17 cellular contexts compared by ENCODE assay signal in genomic region chr1:15351301-15351700, GRCh38. TPM values are rescaled to one million over a fixed set of nuclear protein-coding genes. Genes with fewer than 3 reads are reported as not detected.
DNase-seq lines count a peak whose midpoint lies in the region; ATAC-seq, FAIRE-seq and TF ChIP-seq lines count a peak whose summit lies in the region.
"Had no signal": no experiment of that assay in that cellular context is flagged by ENCODE, and none has a peak within 500 bp of the region (broad histone marks: within the 10 kb centered on the region; RNA-seq: fewer than 3 reads in every experiment).

No MANE protein-coding gene starts in this region.

- CTCF ChIA-PET in activated CD4-positive, alpha-beta T cell treated with anti-CD3 and anti-CD28 coated beads for 36 hours (lab: Charles Lee): interaction anchor here (1.9 kb wide), 1 partner anchor 28 kb away, joined by 4 read pairs; no protein-coding TSS in a partner anchor
- CTCF ChIA-PET in RWPE1 (lab: Yijun Ruan, JAX): no interaction called here

- FAIRE-seq in small intestine (lab: Jason Lieb, UNC): no peak
- FAIRE-seq: GM12878, H1 had no signal

- peaks cover 2% of the 10 kb centered on the region for H3K27me3 Mint-ChIP-seq in activated CD4-positive, alpha-beta T cell treated with anti-CD3 and anti-CD28 coated beads, Interleukin-2, amount 10 ng/mL, durations not matched to agents 24 days and 14 days
- peaks cover 8% of the 10 kb centered on the region for H3K27me3 Mint-ChIP-seq in activated CD4-positive, alpha-beta T cell treated with anti-CD3 and anti-CD28 coated beads for 36 hours
- peaks cover 2 to 14% (median 4%) of the 10 kb centered on the region in 3 donors for H3K27me3 Mint-ChIP-seq in immature natural killer cell (ENCODE audit: low read depth in 3 of 3)
- H3K27me3 Mint-ChIP-seq in endothelial cell (ENCODE audit: unreplicated experiment): peaks cover 2% of the 10 kb centered on the region

- H3K4me1 Mint-ChIP-seq in activated CD4-positive, alpha-beta T cell treated with anti-CD3 and anti-CD28 coated beads, Interleukin-2, amount 10 ng/mL, durations not matched to agents 24 days and 14 days: peaks cover 59% of the 10 kb centered on the region
- peaks cover 49% of the 10 kb centered on the region for H3K4me1 Mint-ChIP-seq in activated CD4-positive, alpha-beta T cell treated with anti-CD3 and anti-CD28 coated beads for 36 hours
- peaks cover 62 to 69% of the 10 kb centered on the region in 2 donors for H3K4me1 Mint-ChIP-seq in immature natural killer cell
- H3K4me1 Mint-ChIP-seq in endothelial cell (ENCODE audit: unreplicated experiment): peaks cover 5% of the 10 kb centered on the region

- no peak overlapping the region for H3K4me3 Mint-ChIP-seq in activated CD4-positive, alpha-beta T cell treated with anti-CD3 and anti-CD28 coated beads, Interleukin-2, amount 10 ng/mL, durations not matched to agents 24 days and 14 days
- H3K4me3 Mint-ChIP-seq in activated CD4-positive, alpha-beta T cell treated with anti-CD3 and anti-CD28 coated beads for 36 hours: no peak overlapping the region
- peak overlapping the region in 4 of 5 donors; percentile 17 to 53 (median 22) for H3K4me3 Mint-ChIP-seq in immature natural killer cell
- no peak overlapping the region for H3K4me3 Mint-ChIP-seq in endothelial cell (ENCODE audit: unreplicated experiment)

- POLR2A ChIA-PET in activated CD4-positive, alpha-beta T cell treated with anti-CD3 and anti-CD28 coated beads for 36 hours (lab: Charles Lee): no interaction called here
- POLR2A ChIA-PET in RWPE1 (lab: Yijun Ruan, JAX; ENCODE audit: low non-redundant PET): no interaction called here

- H3K9me3 ChIP-seq in small intestine (ENCODE audit: control insufficient read depth, low read depth): no peaks in the 10 kb centered on the region
- H3K9me3 ChIP-seq: BLaER1 treated with 17β-estradiol and CSF1 and Interleukin-3, amounts not matched to agents 10 nM and 100 nM; SJCRH30 had no signal

- peaks cover 6% of the 10 kb centered on the region for H3K9me3 Mint-ChIP-seq in activated CD4-positive, alpha-beta T cell treated with anti-CD3 and anti-CD28 coated beads, Interleukin-2, amount 10 ng/mL, durations not matched to agents 24 days and 14 days
- no peaks in the 10 kb centered on the region for H3K9me3 Mint-ChIP-seq in activated CD4-positive, alpha-beta T cell treated with anti-CD3 and anti-CD28 coated beads for 36 hours (ENCODE audit: low read depth)
- H3K9me3 Mint-ChIP-seq in immature natural killer cell (no peaks in the 10 kb centered on the region), endothelial cell (ENCODE audit: unreplicated experiment) (no peaks in the 10 kb centered on the region)

- no peaks in the 10 kb centered on the region for H3K36me3 Mint-ChIP-seq in activated CD4-positive, alpha-beta T cell treated with anti-CD3 and anti-CD28 coated beads, Interleukin-2, amount 10 ng/mL, durations not matched to agents 24 days and 14 days (ENCODE audit: low read depth)
- no peaks in the 10 kb centered on the region for H3K36me3 Mint-ChIP-seq in activated CD4-positive, alpha-beta T cell treated with anti-CD3 and anti-CD28 coated beads for 36 hours (ENCODE audit: low read depth)
- peaks cover 0 to 5% (median 4%) of the 10 kb centered on the region in 3 donors for H3K36me3 Mint-ChIP-seq in immature natural killer cell
- H3K36me3 Mint-ChIP-seq in endothelial cell (ENCODE audit: low read depth, unreplicated experiment): no peaks in the 10 kb centered on the region

- WGBS in small intestine, 3 donors: 31 to 62% (median 56%) methylated on average over 5 of the region's 5 CpGs

- H3K27ac ChIP-seq in RWPE1 (peak overlapping the region; percentile 11; the same call in 1 of the 2 replicates), small intestine (ENCODE audit: low read depth in 1 of 2, low read length in 1 of 2) (peak overlapping the region in 1 of 2 donors; percentile 73)
- H3K27ac ChIP-seq: BLaER1 treated with 17β-estradiol and CSF1 and Interleukin-3, amounts not matched to agents 10 nM and 100 nM; KMS-11; SJCRH30 had no signal

- no peak overlapping the region for H3K4me3 ChIP-seq in small intestine (ENCODE audit: low read depth in 1 of 2, low read length in 2 of 2)
- H3K4me3 ChIP-seq: BLaER1 treated with 17β-estradiol and CSF1 and Interleukin-3, amounts not matched to agents 10 nM and 100 nM; GM12878; SJCRH30 had no signal

- no peaks in the 10 kb centered on the region for H3K27me3 ChIP-seq in small intestine (ENCODE audit: control insufficient read depth in 2 of 2, insufficient read depth in 2 of 2, low read length in 2 of 2)
- H3K27me3 ChIP-seq: SJCRH30 had no signal

- ATAC-seq in activated CD4-positive, alpha-beta T cell treated with anti-CD3 and anti-CD28 coated beads for 36 hours: no peak
- ATAC-seq: GM12878 had no signal

- H3K36me3 ChIP-seq in small intestine (ENCODE audit: control insufficient read depth in 2 of 2, insufficient read depth in 2 of 2, low read length in 2 of 2): no peaks in the 10 kb centered on the region
- H3K36me3 ChIP-seq: BLaER1 treated with 17β-estradiol and CSF1 and Interleukin-3, amounts not matched to agents 10 nM and 100 nM; SJCRH30 had no signal

- intact Hi-C loops in activated CD4-positive, alpha-beta T cell treated with anti-CD3 and anti-CD28 coated beads, Interleukin-2, amount 10 ng/mL, durations not matched to agents 24 days and 14 days (cut with micrococcal nuclease): no loop called here
- intact Hi-C loops in activated CD4-positive, alpha-beta T cell treated with anti-CD3 and anti-CD28 coated beads for 36 hours (cut with DNase I, micrococcal nuclease): loop anchor here in 1 of 2 experiments (5.0 kb wide), 2 partner anchors 104 to 566 kb away; partner anchors contain the start of gene FHAD1

- TF ChIP-seq CTCF in RWPE1 (conservative IDR thresholded peaks at IDR 0.05; ENCODE audit: low read depth) (no peak), endothelial cell (IDR thresholded peaks at IDR 0.05; ENCODE audit: unreplicated experiment) (no peak)

- peaks cover 0 to 5% of the 10 kb centered on the region in 2 donors for H3K4me1 ChIP-seq in small intestine (ENCODE audit: control insufficient read depth in 2 of 2, insufficient read depth in 1 of 2, low read depth in 1 of 2, low read length in 1 of 2)

- H3K27ac Mint-ChIP-seq in activated CD4-positive, alpha-beta T cell treated with anti-CD3 and anti-CD28 coated beads, Interleukin-2, amount 10 ng/mL, durations not matched to agents 24 days and 14 days: peak overlapping the region; percentile 21
- no peak overlapping the region for H3K27ac Mint-ChIP-seq in activated CD4-positive, alpha-beta T cell treated with anti-CD3 and anti-CD28 coated beads for 36 hours
- H3K27ac Mint-ChIP-seq in immature natural killer cell (peak overlapping the region in 5 of 6 donors; percentile 26 to 81 (median 60)), endothelial cell (ENCODE audit: unreplicated experiment) (no peak overlapping the region)

- no peak for DNase-seq in activated CD4-positive, alpha-beta T cell treated with anti-CD3 and anti-CD28 coated beads, Interleukin-2, amount 10 ng/mL, durations not matched to agents 24 days and 14 days
- no peak for DNase-seq in activated CD4-positive, alpha-beta T cell treated with anti-CD3 and anti-CD28 coated beads for 36 hours
- no peak for DNase-seq in RWPE1 (ENCODE audit: low spot score)
- no peak for DNase-seq in immature natural killer cell
- peak; percentile 74 for DNase-seq in small intestine
- DNase-seq in NK-92 treated with Interleukin-12 subunit alpha and Interleukin-12 subunit beta, amount 100 ng/mL, for 24 hours (lab: John Stamatoyannopoulos, UW): no peak
- no peak for DNase-seq in endothelial cell (ENCODE audit: low spot score)
- no peak for DNase-seq in NCI-H345 treated with DMSO at 0.1 percent for 48 hours (lab: John Stamatoyannopoulos, UW; ENCODE audit: unreplicated experiment)
- DNase-seq: DMS 273 treated with DMSO at 0.1 percent for 48 hours, GDM1, NCI-H1092, NCI-H524, SJCRH30 had no signal

RNA-seq across cellular contexts. Expression of gene EFHD2, which starts 58.4 kb away (rescaled TPM):
- total RNA-seq in activated CD4-positive, alpha-beta T cell treated with anti-CD3 and anti-CD28 coated beads, Interleukin-2, amount 10 ng/mL, durations not matched to agents 24 days and 14 days: 90.5 and 92.3 TPM in 2 replicates
- total RNA-seq in activated CD4-positive, alpha-beta T cell treated with anti-CD3 and anti-CD28 coated beads for 36 hours: 10 to 100 TPM; 43.1 to 48.6 TPM
- polyA plus RNA-seq in immature natural killer cell (1,000 to 10,000 TPM in 1 of 3 donors, 100 to 1,000 TPM in 2; 686 to 1,063 (median 771) TPM), small intestine (100 to 1,000 TPM; 147 to 149 (median 149) TPM)
- 6.6 TPM for total RNA-seq in endothelial cell (ENCODE audit: unreplicated experiment)

Comparison
In these comparisons a context has a peak if more than half of its experiments do, and no peak if none do; other contexts are left out.
1. H3K27ac Mint-ChIP-seq: peak in activated CD4-positive, alpha-beta T cell treated with anti-CD3 and anti-CD28 coated beads, Interleukin-2, amount 10 ng/mL, durations not matched to agents 24 days and 14 days (single experiment) and immature natural killer cell (5 of 6); none in activated CD4-positive, alpha-beta T cell treated with anti-CD3 and anti-CD28 coated beads for 36 hours (single experiment) and endothelial cell (single experiment).
2. H3K4me3 Mint-ChIP-seq: peak in immature natural killer cell (4 of 5); none in activated CD4-positive, alpha-beta T cell treated with anti-CD3 and anti-CD28 coated beads, Interleukin-2, amount 10 ng/mL, durations not matched to agents 24 days and 14 days (single experiment), activated CD4-positive, alpha-beta T cell treated with anti-CD3 and anti-CD28 coated beads for 36 hours (single experiment) and endothelial cell (single experiment).